In the genomic region with DNA sequence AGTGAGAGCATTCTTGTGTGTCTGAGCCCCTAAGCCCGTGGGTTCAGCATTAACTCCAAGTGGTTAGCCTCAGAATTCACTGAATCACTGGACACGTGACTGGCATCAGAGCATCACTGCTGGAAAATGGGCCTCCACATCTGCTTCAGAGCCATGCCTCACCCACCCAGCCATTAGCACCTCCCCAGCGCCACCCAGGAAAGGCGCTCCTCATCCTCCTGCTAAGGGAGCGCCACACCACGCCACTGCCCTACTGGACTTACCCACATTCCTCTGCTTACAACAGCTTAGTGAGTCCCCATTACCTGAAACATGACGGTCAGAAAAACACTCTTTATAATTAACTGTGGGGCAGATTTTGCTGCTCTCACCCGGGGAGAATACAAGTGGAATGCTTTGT, we compare ENCODE assay signal across 38 cellular contexts.
"Had no signal": no experiment of that assay in that cellular context is flagged by ENCODE, and none has a peak within 500 bp of the region (broad histone marks: within the 10 kb centered on the region; RNA-seq: fewer than 3 reads in every experiment).

No MANE protein-coding gene starts in this region.

- H3K27me3 ChIP-seq: adrenal gland, ascending aorta, body of pancreas, brain microvascular endothelial cell, breast epithelium, cardiac muscle cell had no signal

- H3K9me3 Mint-ChIP-seq: activated naive CD4-positive, alpha-beta T cell treated with anti-CD3 and anti-CD28 coated beads for 36 hours; activated naive CD4-positive, alpha-beta T cell treated with anti-CD3 and anti-CD28 coated beads, Interleukin-2, amount 50 U/mL, for 72 hours; activated naive CD8-positive, alpha-beta T cell treated with anti-CD3 and anti-CD28 coated beads for 36 hours; activated naive CD8-positive, alpha-beta T cell treated with anti-CD3 and anti-CD28 coated beads, Interleukin-2, amount 10 ng/mL, durations not matched to agents 7 days and 5 days; activated naive CD8-positive, alpha-beta T cell treated with anti-CD3 and anti-CD28 coated beads, Interleukin-2, amount 50 U/mL, for 24 hours; activated T-cell treated with anti-CD3 and anti-CD28 coated beads, Interleukin-2, amount 50 U/mL, for 4 hours; activated T-helper 1 cell treated with anti-CD3 and anti-CD28 coated beads, Interleukin-12 subunit alpha, Interleukin-12 subunit beta, Interleukin-2, Interleukin-4 antibody, amounts not matched to agents 30 ng/mL and 10 ng/mL and 1 ng/mL, durations not matched to agents 14 hours and 24 hours and 36 hours; activated T-helper 2 cell treated with anti-CD3 and anti-CD28 coated beads, Interferon-gamma antibody, Interleukin-2, Interleukin-4, amounts not matched to agents 10 μg/mL and 5 μg/mL and 100 μg/mL, durations not matched to agents 14 hours and 24 hours and 36 hours had no signal

- ATAC-seq: activated naive CD8-positive, alpha-beta T cell treated with anti-CD3 and anti-CD28 coated beads, Interleukin-2, amount 50 U/mL, for 24 hours; activated T-cell treated with anti-CD3 and anti-CD28 coated beads, Interleukin-2, amount 50 U/mL, for 4 hours; activated T-cell treated with anti-CD3 and anti-CD28 coated beads, Interleukin-2, amount 50 U/mL, for 72 hours; activated T-helper 17 cell treated with anti-CD3 and anti-CD28 coated beads, Interleukin-2, amount 50 U/mL, for 72 hours; body of pancreas had no signal

- H3K36me3 Mint-ChIP-seq: activated naive CD4-positive, alpha-beta T cell treated with anti-CD3 and anti-CD28 coated beads, Interleukin-2, amount 10 ng/mL, durations not matched to agents 7 days and 5 days; activated naive CD4-positive, alpha-beta T cell treated with anti-CD3 and anti-CD28 coated beads, Interleukin-2, amount 50 U/mL, for 24 hours; activated naive CD4-positive, alpha-beta T cell treated with anti-CD3 and anti-CD28 coated beads, Interleukin-2, amount 50 U/mL, for 72 hours; activated naive CD8-positive, alpha-beta T cell; activated naive CD8-positive, alpha-beta T cell treated with anti-CD3 and anti-CD28 coated beads for 36 hours; activated naive CD8-positive, alpha-beta T cell treated with anti-CD3 and anti-CD28 coated beads, Interleukin-2, amount 10 ng/mL, durations not matched to agents 7 days and 5 days; brain had no signal

- H3K36me3 ChIP-seq: adrenal gland, ascending aorta, brain microvascular endothelial cell, breast epithelium, cardiac muscle cell had no signal

- DNase-seq: activated effector memory CD4-positive, alpha-beta T cell treated with anti-CD3 and anti-CD28 coated beads, Interleukin-2, amount 50 U/mL, for 16 hours; activated effector memory CD4-positive, alpha-beta T cell treated with Interleukin-2 at 50 U/mL for 16 hours; activated gamma-delta T cell; activated gamma-delta T cell treated with Interleukin-2 at 50 U/mL for 16 hours; activated naive CD4-positive, alpha-beta T cell; activated naive CD4-positive, alpha-beta T cell treated with anti-CD3 and anti-CD28 coated beads for 36 hours; activated naive CD4-positive, alpha-beta T cell treated with anti-CD3 and anti-CD28 coated beads, Interleukin-2, amount 10 ng/mL, durations not matched to agents 7 days and 5 days; activated naive CD4-positive, alpha-beta T cell treated with anti-CD3 and anti-CD28 coated beads, Interleukin-2, amount 50 U/mL, for 16 hours; activated naive CD4-positive, alpha-beta T cell treated with Interleukin-2 at 50 U/mL for 16 hours; activated naive CD8-positive, alpha-beta T cell treated with anti-CD3 and anti-CD28 coated beads for 36 hours; activated naive CD8-positive, alpha-beta T cell treated with anti-CD3 and anti-CD28 coated beads, Interleukin-2, amount 10 ng/mL, durations not matched to agents 7 days and 5 days; activated naive CD8-positive, alpha-beta T cell treated with anti-CD3 and anti-CD28 coated beads, Interleukin-2, amount 50 U/mL, for 24 hours; activated T-cell treated with anti-CD3 and anti-CD28 coated beads, Interleukin-2, amount 50 U/mL, for 1 hour; activated T-cell treated with anti-CD3 and anti-CD28 coated beads, Interleukin-2, amount 50 U/mL, for 24 hours; activated T-cell treated with anti-CD3 and anti-CD28 coated beads, Interleukin-2, amount 50 U/mL, for 4 hours; activated T-cell treated with anti-CD3 and anti-CD28 coated beads, Interleukin-2, amount 50 U/mL, for 48 hours; activated T-cell treated with anti-CD3 and anti-CD28 coated beads, Interleukin-2, amount 50 U/mL, for 72 hours; adrenal gland; amniotic stem cell; amygdala; anterior cingulate cortex; aorta; body of pancreas; brain microvascular endothelial cell; caudate nucleus; central memory CD4-positive, alpha-beta T cell; cerebellar nuclear complex had no signal

- H3K4me3 ChIP-seq: adrenal gland, ascending aorta, body of pancreas, breast epithelium, cardiac muscle cell had no signal

- H3K4me1 ChIP-seq: adrenal gland, ascending aorta, body of pancreas, breast epithelium had no signal

- H3K4me1 Mint-ChIP-seq: activated naive CD4-positive, alpha-beta T cell treated with anti-CD3 and anti-CD28 coated beads, Interleukin-2, amount 10 ng/mL, durations not matched to agents 7 days and 5 days; activated naive CD4-positive, alpha-beta T cell treated with anti-CD3 and anti-CD28 coated beads, Interleukin-2, amount 50 U/mL, for 24 hours; activated naive CD8-positive, alpha-beta T cell treated with anti-CD3 and anti-CD28 coated beads for 36 hours; activated naive CD8-positive, alpha-beta T cell treated with anti-CD3 and anti-CD28 coated beads, Interleukin-2, amount 10 ng/mL, durations not matched to agents 7 days and 5 days; activated naive CD8-positive, alpha-beta T cell treated with anti-CD3 and anti-CD28 coated beads, Interleukin-2, amount 50 U/mL, for 24 hours; activated T-helper 17 cell treated with anti-CD3 and anti-CD28 coated beads, Interleukin-2, amount 50 U/mL, for 72 hours; central memory CD8-positive, alpha-beta T cell had no signal

- H3K9me3 ChIP-seq: adrenal gland, ascending aorta, body of pancreas, breast epithelium had no signal

- H3K27me3 Mint-ChIP-seq: activated naive CD4-positive, alpha-beta T cell treated with anti-CD3 and anti-CD28 coated beads, Interleukin-2, amount 10 ng/mL, durations not matched to agents 7 days and 5 days; activated naive CD4-positive, alpha-beta T cell treated with anti-CD3 and anti-CD28 coated beads, Interleukin-2, amount 50 U/mL, for 24 hours; activated naive CD8-positive, alpha-beta T cell; activated naive CD8-positive, alpha-beta T cell treated with anti-CD3 and anti-CD28 coated beads for 36 hours; activated naive CD8-positive, alpha-beta T cell treated with anti-CD3 and anti-CD28 coated beads, Interleukin-2, amount 10 ng/mL, durations not matched to agents 7 days and 5 days; activated naive CD8-positive, alpha-beta T cell treated with anti-CD3 and anti-CD28 coated beads, Interleukin-2, amount 50 U/mL, for 24 hours; activated T-cell treated with anti-CD3 and anti-CD28 coated beads, Interleukin-2, amount 50 U/mL, for 24 hours; central memory CD8-positive, alpha-beta T cell had no signal

- H3K27ac Mint-ChIP-seq: activated naive CD4-positive, alpha-beta T cell treated with anti-CD3 and anti-CD28 coated beads for 36 hours; activated naive CD4-positive, alpha-beta T cell treated with anti-CD3 and anti-CD28 coated beads, Interleukin-2, amount 10 ng/mL, durations not matched to agents 7 days and 5 days; activated naive CD4-positive, alpha-beta T cell treated with anti-CD3 and anti-CD28 coated beads, Interleukin-2, amount 50 U/mL, for 24 hours; activated naive CD4-positive, alpha-beta T cell treated with anti-CD3 and anti-CD28 coated beads, Interleukin-2, amount 50 U/mL, for 72 hours; activated naive CD8-positive, alpha-beta T cell; activated naive CD8-positive, alpha-beta T cell treated with anti-CD3 and anti-CD28 coated beads for 36 hours; activated naive CD8-positive, alpha-beta T cell treated with anti-CD3 and anti-CD28 coated beads, Interleukin-2, amount 10 ng/mL, durations not matched to agents 7 days and 5 days; activated naive CD8-positive, alpha-beta T cell treated with anti-CD3 and anti-CD28 coated beads, Interleukin-2, amount 50 U/mL, for 24 hours; activated T-cell treated with anti-CD3 and anti-CD28 coated beads, Interleukin-2, amount 50 U/mL, for 24 hours; activated T-cell treated with anti-CD3 and anti-CD28 coated beads, Interleukin-2, amount 50 U/mL, for 72 hours; activated T-helper 1 cell treated with anti-CD3 and anti-CD28 coated beads, Interleukin-12 subunit alpha, Interleukin-12 subunit beta, Interleukin-2, Interleukin-4 antibody, amounts not matched to agents 30 ng/mL and 10 ng/mL and 1 ng/mL, durations not matched to agents 14 hours and 24 hours and 36 hours; activated T-helper 17 cell treated with anti-CD3 and anti-CD28 coated beads, Interleukin-2, amount 50 U/mL, for 72 hours; activated T-helper 2 cell treated with anti-CD3 and anti-CD28 coated beads, Interferon-gamma antibody, Interleukin-2, Interleukin-4, amounts not matched to agents 10 μg/mL and 5 μg/mL and 100 μg/mL, durations not matched to agents 14 hours and 24 hours and 36 hours had no signal

- H3K27ac ChIP-seq: adrenal gland, ascending aorta, body of pancreas, brain microvascular endothelial cell, breast epithelium, cardiac muscle cell had no signal

- H3K4me3 Mint-ChIP-seq: activated naive CD4-positive, alpha-beta T cell treated with anti-CD3 and anti-CD28 coated beads for 36 hours; activated naive CD4-positive, alpha-beta T cell treated with anti-CD3 and anti-CD28 coated beads, Interleukin-2, amount 10 ng/mL, durations not matched to agents 7 days and 5 days; activated naive CD4-positive, alpha-beta T cell treated with anti-CD3 and anti-CD28 coated beads, Interleukin-2, amount 50 U/mL, for 24 hours; activated naive CD8-positive, alpha-beta T cell; activated naive CD8-positive, alpha-beta T cell treated with anti-CD3 and anti-CD28 coated beads for 36 hours; activated naive CD8-positive, alpha-beta T cell treated with anti-CD3 and anti-CD28 coated beads, Interleukin-2, amount 10 ng/mL, durations not matched to agents 7 days and 5 days; activated naive CD8-positive, alpha-beta T cell treated with anti-CD3 and anti-CD28 coated beads, Interleukin-2, amount 50 U/mL, for 24 hours; activated T-cell treated with anti-CD3 and anti-CD28 coated beads, Interleukin-2, amount 50 U/mL, for 24 hours; activated T-cell treated with anti-CD3 and anti-CD28 coated beads, Interleukin-2, amount 50 U/mL, for 4 hours; activated T-cell treated with anti-CD3 and anti-CD28 coated beads, Interleukin-2, amount 50 U/mL, for 72 hours; activated T-helper 1 cell treated with anti-CD3 and anti-CD28 coated beads, Interleukin-12 subunit alpha, Interleukin-12 subunit beta, Interleukin-2, Interleukin-4 antibody, amounts not matched to agents 30 ng/mL and 10 ng/mL and 1 ng/mL, durations not matched to agents 14 hours and 24 hours and 36 hours; activated T-helper 17 cell treated with anti-CD3 and anti-CD28 coated beads, Interleukin-2, amount 50 U/mL, for 72 hours; brain; central memory CD8-positive, alpha-beta T cell had no signal
